1 cellular context compared by ENCODE assay signal in the genomic region with DNA sequence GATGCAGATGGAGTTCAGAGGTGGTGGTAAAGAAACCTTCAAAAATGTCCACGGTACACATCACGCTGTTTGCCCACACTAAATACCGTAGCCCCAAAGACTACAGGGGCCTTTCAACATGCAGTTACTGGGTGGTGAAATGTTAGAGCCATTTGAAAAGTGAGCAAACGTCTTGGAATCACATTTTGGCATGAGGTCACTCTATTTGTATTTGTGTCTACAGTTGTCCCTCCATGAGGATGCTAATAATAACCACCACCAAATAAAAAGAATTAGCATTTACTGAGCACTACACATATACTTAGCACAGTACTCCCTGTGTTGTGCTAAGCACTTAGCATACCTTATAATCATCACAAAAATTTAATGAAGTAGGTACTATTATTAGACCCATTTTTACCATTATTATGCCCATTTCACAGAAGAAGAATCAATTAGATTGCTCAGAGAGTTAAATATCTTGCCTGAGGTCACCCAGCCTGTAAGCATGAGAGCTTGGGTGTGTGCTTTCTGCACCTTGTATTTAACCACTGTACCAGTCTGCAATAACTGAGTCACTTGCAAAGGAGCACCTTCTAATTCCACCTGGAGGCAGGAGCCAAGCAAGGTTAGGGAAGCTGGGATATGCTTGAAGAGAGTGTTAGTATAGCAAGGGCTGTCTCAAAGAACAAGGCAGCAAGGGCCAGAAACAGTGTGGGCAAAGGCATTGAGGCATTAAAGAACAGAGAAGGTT.
TF ChIP-seq lines count a peak whose summit lies in the region.

No MANE protein-coding gene starts in this region.

TF ChIP-seq in IMR-90, 13 proteins besides CTCF, POLR2A, EP300 and RAD21:
- TF ChIP-seq, protein P1, sequence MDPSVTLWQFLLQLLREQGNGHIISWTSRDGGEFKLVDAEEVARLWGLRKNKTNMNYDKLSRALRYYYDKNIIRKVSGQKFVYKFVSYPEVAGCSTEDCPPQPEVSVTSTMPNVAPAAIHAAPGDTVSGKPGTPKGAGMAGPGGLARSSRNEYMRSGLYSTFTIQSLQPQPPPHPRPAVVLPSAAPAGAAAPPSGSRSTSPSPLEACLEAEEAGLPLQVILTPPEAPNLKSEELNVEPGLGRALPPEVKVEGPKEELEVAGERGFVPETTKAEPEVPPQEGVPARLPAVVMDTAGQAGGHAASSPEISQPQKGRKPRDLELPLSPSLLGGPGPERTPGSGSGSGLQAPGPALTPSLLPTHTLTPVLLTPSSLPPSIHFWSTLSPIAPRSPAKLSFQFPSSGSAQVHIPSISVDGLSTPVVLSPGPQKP (IDR thresholded peaks at IDR 0.05; ENCODE audit: borderline replicate concordance, low read depth, low read length) = no peak
- TF ChIP-seq CEBPB (IDR thresholded peaks at IDR 0.05; ENCODE audit: low read depth, low read length) = no peak
- no peak for TF ChIP-seq RFX5 (IDR thresholded peaks at IDR 0.05; ENCODE audit: low read depth, low read length)
- TF ChIP-seq BHLHE40 (IDR thresholded peaks at IDR 0.05; ENCODE audit: low read depth, low read length) = no peak
- TF ChIP-seq SMC3 (IDR thresholded peaks at IDR 0.05; ENCODE audit: low read depth, low read length) = no peak
- TF ChIP-seq FOS (IDR thresholded peaks at IDR 0.05; ENCODE audit: low read depth, low read length) = no peak
- TF ChIP-seq MAZ (IDR thresholded peaks at IDR 0.05; ENCODE audit: borderline replicate concordance, low read depth, low read length) = no peak
- TF ChIP-seq USF2 (IDR thresholded peaks at IDR 0.05; ENCODE audit: low read depth, low read length) = no peak
- no peak for TF ChIP-seq MXI1 (IDR thresholded peaks at IDR 0.05; ENCODE audit: borderline replicate concordance, low read depth, low read length)
- no peak for TF ChIP-seq CHD1 (IDR thresholded peaks at IDR 0.05; ENCODE audit: low read depth, low read length)
- TF ChIP-seq RCOR1 (IDR thresholded peaks at IDR 0.05; ENCODE audit: insufficient replicate concordance, low read length) = no peak
- no peak for TF ChIP-seq NFE2L2 (IDR thresholded peaks at IDR 0.05; ENCODE audit: low read depth, low read length)
- TF ChIP-seq MAFK (IDR thresholded peaks at IDR 0.05; ENCODE audit: low read depth, low read length) = no peak
